Comparison of ENCODE assay signal across 18 cellular contexts in genomic region chr17:47883589-47884426, GRCh38. TPM values are rescaled to one million over a fixed set of nuclear protein-coding genes. Genes with fewer than 3 reads are reported as not detected.
DNase-seq lines count a peak whose midpoint lies in the region; ATAC-seq, FAIRE-seq and TF ChIP-seq lines count a peak whose summit lies in the region.
"Had no signal": no experiment of that assay in that cellular context is flagged by ENCODE, and none has a peak within 500 bp of the region (broad histone marks: within the 10 kb centered on the region; RNA-seq: fewer than 3 reads in every experiment).

No MANE protein-coding gene starts in this region.

- H3K27ac ChIP-seq in Peyer's patch (peak overlapping the region in 3 of 4 donors; percentile 45 to 98 (median 93)), mesendoderm (ENCODE audit: low read depth, low read length) (no peak overlapping the region), small intestine (ENCODE audit: low read depth in 1 of 2, low read length in 1 of 2) (peak overlapping the region; percentile 85 to 87)
- H3K27ac ChIP-seq: cardiac muscle cell, esophagus muscularis mucosa, sigmoid colon had no signal

- no CpG with 5 or more reads among the region's 9 CpGs for WGBS in mesendoderm (ENCODE audit: extremely low coverage, insufficient coverage, low lambda C conversion rate)
- 25 to 59% (median 35%) methylated on average over 9 of the region's 9 CpGs for WGBS in small intestine, 3 donors

- no peak for ATAC-seq in GM21717 (IDR thresholded peaks at IDR 0.05; ENCODE audit: unreplicated experiment)
- ATAC-seq: activated CD4-positive, CD25-positive, alpha-beta regulatory T cell treated with anti-CD3 and anti-CD28 coated beads, Interleukin-2, amount 50 U/mL, for 24 hours had no signal

- TF ChIP-seq POLR2A in Peyer's patch (IDR thresholded peaks at IDR 0.05), result no peak

- no peaks in the 10 kb centered on the region for H3K79me1 ChIP-seq in mesendoderm (ENCODE audit: low read length)

- H3K36me3 ChIP-seq in Peyer's patch, result no peaks in the 10 kb centered on the region
- H3K36me3 ChIP-seq in mesendoderm (ENCODE audit: control insufficient read depth, insufficient read depth, low read length), result no peaks in the 10 kb centered on the region
- no peaks in the 10 kb centered on the region for H3K36me3 ChIP-seq in small intestine (ENCODE audit: control insufficient read depth in 2 of 2, insufficient read depth in 2 of 2, low read length in 2 of 2)
- H3K36me3 ChIP-seq: cardiac muscle cell, esophagus muscularis mucosa, sigmoid colon had no signal

- no peaks in the 10 kb centered on the region for H3K79me2 ChIP-seq in mesendoderm (ENCODE audit: control insufficient read depth, insufficient read depth, low read length)

- H3K4me2 ChIP-seq in mesendoderm (ENCODE audit: low read length), result no peak overlapping the region

- no peak overlapping the region for H3K23ac ChIP-seq in mesendoderm (ENCODE audit: low read length)

- TF ChIP-seq CTCF in Peyer's patch (IDR thresholded peaks at IDR 0.05), result no peak

- H3K18ac ChIP-seq in mesendoderm (ENCODE audit: low read length), result no peak overlapping the region

- H2BK15ac ChIP-seq in mesendoderm (replicated peaks; ENCODE audit: low read depth), result no peak overlapping the region

- peaks cover 0 to 53% (median 8%) of the 10 kb centered on the region in 4 donors for H3K4me1 ChIP-seq in Peyer's patch
- H3K4me1 ChIP-seq in mesendoderm (ENCODE audit: control insufficient read depth, low read depth, low read length), result peaks cover 10% of the 10 kb centered on the region
- peaks cover 0 to 9% of the 10 kb centered on the region in 2 donors for H3K4me1 ChIP-seq in small intestine (ENCODE audit: control insufficient read depth in 2 of 2, insufficient read depth in 1 of 2, low read depth in 1 of 2, low read length in 1 of 2)

- no peak overlapping the region for H2BK120ac ChIP-seq in mesendoderm (ENCODE audit: low read depth, low read length)

- FAIRE-seq in small intestine (lab: Jason Lieb, UNC), result no peak
- FAIRE-seq: D721Med had no signal

- DNase-seq in ELF-1 (ENCODE audit: low read depth, low spot score) (peak; percentile 89), Peyer's patch (peak in 2 of 3 donors; percentile 80 to 82), mesendoderm (no peak), small intestine (peak; percentile 77), hypothalamus (lab: John Stamatoyannopoulos, UW) (no peak), DMS 273 (lab: John Stamatoyannopoulos, UW; ENCODE audit: unreplicated experiment) (no peak)
- no peak for DNase-seq in NK-92 treated with Interleukin-12 subunit alpha and Interleukin-12 subunit beta, amount 100 ng/mL, for 24 hours (lab: John Stamatoyannopoulos, UW)
- DNase-seq: occipital lobe, Right ventricle myocardium superior, sigmoid colon had no signal

- no peak overlapping the region for H2BK5ac ChIP-seq in mesendoderm (ENCODE audit: low read length)

- H2AK5ac ChIP-seq in mesendoderm (ENCODE audit: low read length), result no peak overlapping the region

- H3K27me3 ChIP-seq in Peyer's patch (no peaks in the 10 kb centered on the region), mesendoderm (ENCODE audit: insufficient read depth, low read length, poor library complexity) (no peaks in the 10 kb centered on the region), small intestine (ENCODE audit: control insufficient read depth in 2 of 2, insufficient read depth in 2 of 2, low read length in 2 of 2) (no peaks in the 10 kb centered on the region)
- H3K27me3 ChIP-seq: cardiac muscle cell had no signal

- no peak overlapping the region for H4K5ac ChIP-seq in mesendoderm (ENCODE audit: low read length)

- no peaks in the 10 kb centered on the region for H3K9me3 ChIP-seq in Peyer's patch
- no peaks in the 10 kb centered on the region for H3K9me3 ChIP-seq in small intestine (ENCODE audit: control insufficient read depth, low read depth)
- H3K9me3 ChIP-seq: esophagus muscularis mucosa, sigmoid colon had no signal

- H3K4me3 ChIP-seq in Peyer's patch (no peak overlapping the region), mesendoderm (ENCODE audit: low read length) (no peak overlapping the region), small intestine (ENCODE audit: low read depth in 1 of 2, low read length in 2 of 2) (no peak overlapping the region)
- H3K4me3 ChIP-seq: cardiac muscle cell, esophagus muscularis mucosa, sigmoid colon had no signal

- no peak overlapping the region for H4K8ac ChIP-seq in mesendoderm (ENCODE audit: low read depth, low read length)

- H3K9ac ChIP-seq in mesendoderm (ENCODE audit: low read length), result no peak overlapping the region

- no peak overlapping the region for H3K4ac ChIP-seq in mesendoderm (ENCODE audit: low read depth, low read length)

- H3K56ac ChIP-seq in mesendoderm (ENCODE audit: low read length), result peak overlapping the region; percentile 42

RNA-seq across cellular contexts. Expression of gene SP2, which starts 12.2 kb away (rescaled TPM):
- 10 to 100 TPM in 3 of 4 donors, 1 to 10 TPM in 1; 8.6 to 29.7 (median 16.6) TPM for total RNA-seq in Peyer's patch
- 32.7 TPM for polyA plus RNA-seq in mesendoderm (2013, experiment 1 of 2)
- 32.4 TPM for polyA plus RNA-seq in mesendoderm (2013, experiment 2 of 2)
- polyA plus RNA-seq in small intestine, result 10 to 100 TPM in 2 of 3 donors, 1 to 10 TPM in 1; 8.7 to 13.6 (median 11.6) TPM

RNA-seq across cellular contexts. Expression of gene SP6, which starts 32.8 kb away (rescaled TPM):
- total RNA-seq in Peyer's patch, result 10 to 100 TPM in 2 of 4 donors, 1 to 10 TPM in 2; 3.3 to 27.0 (median 16.6) TPM
- 0.91 TPM for polyA plus RNA-seq in mesendoderm (2013, experiment 1 of 2)
- 0.78 TPM for polyA plus RNA-seq in mesendoderm (2013, experiment 2 of 2)
- polyA plus RNA-seq in small intestine, result 1 to 10 TPM; 1.6 to 3.8 (median 2.5) TPM
- total RNA-seq: T-helper 2 cell treated with Interferon-gamma antibody and Interleukin-4, amounts not matched to agents 100 ng/mL and 5 ng/mL, for 36 hours had no signal

RNA-seq across cellular contexts. Expression of gene SCRN2, which starts 42.7 kb away (rescaled TPM):
- total RNA-seq in Peyer's patch, result 100 to 1,000 TPM in 2 of 4 donors, 10 to 100 TPM in 2; 56.2 to 126 (median 86.9) TPM
- polyA plus RNA-seq in mesendoderm (2013, experiment 1 of 2), result 6.6 TPM
- polyA plus RNA-seq in mesendoderm (2013, experiment 2 of 2), result 7.7 TPM
- 100 to 1,000 TPM in 1 of 3 donors, 10 to 100 TPM in 2; 46.0 to 127 (median 81.3) TPM for polyA plus RNA-seq in small intestine

RNA-seq across cellular contexts. Expression of gene LRRC46, which starts 52.3 kb away (rescaled TPM):
- under 1 TPM in 1 of 4 donors, not detected in 3; 0.40 TPM for total RNA-seq in Peyer's patch
- polyA plus RNA-seq in mesendoderm (2013, experiment 1 of 2), result 0.20 TPM
- polyA plus RNA-seq in mesendoderm (2013, experiment 2 of 2), result 0.43 TPM
- polyA plus RNA-seq in small intestine, result under 1 TPM; 0.22 to 0.54 (median 0.25) TPM
- total RNA-seq: cardiac muscle cell, glomerular endothelial cell, mesenteric fat pad, occipital lobe had no signal

RNA-seq across cellular contexts. Expression of gene MRPL10, which starts 52.5 kb away (rescaled TPM):
- 10 to 100 TPM; 30.5 to 50.4 (median 34.8) TPM for total RNA-seq in Peyer's patch
- polyA plus RNA-seq in mesendoderm (2013, experiment 1 of 2), result 60.1 TPM
- 60.8 TPM for polyA plus RNA-seq in mesendoderm (2013, experiment 2 of 2)
- polyA plus RNA-seq in small intestine, result 10 to 100 TPM; 47.0 to 54.1 (median 48.4) TPM

Comparison
In these comparisons a context has a peak if more than half of its experiments do, and no peak if none do; other contexts are left out.
1. DNase-seq: peak in ELF-1 (single experiment), Peyer's patch (2 of 3) and small intestine (single experiment); none in mesendoderm (single experiment), hypothalamus (0 of 51), NK-92 treated with Interleukin-12 subunit alpha and Interleukin-12 subunit beta, amount 100 ng/mL, for 24 hours (single experiment) and DMS 273 (single experiment).